8 cellular contexts compared by ENCODE assay signal in the genomic region with DNA sequence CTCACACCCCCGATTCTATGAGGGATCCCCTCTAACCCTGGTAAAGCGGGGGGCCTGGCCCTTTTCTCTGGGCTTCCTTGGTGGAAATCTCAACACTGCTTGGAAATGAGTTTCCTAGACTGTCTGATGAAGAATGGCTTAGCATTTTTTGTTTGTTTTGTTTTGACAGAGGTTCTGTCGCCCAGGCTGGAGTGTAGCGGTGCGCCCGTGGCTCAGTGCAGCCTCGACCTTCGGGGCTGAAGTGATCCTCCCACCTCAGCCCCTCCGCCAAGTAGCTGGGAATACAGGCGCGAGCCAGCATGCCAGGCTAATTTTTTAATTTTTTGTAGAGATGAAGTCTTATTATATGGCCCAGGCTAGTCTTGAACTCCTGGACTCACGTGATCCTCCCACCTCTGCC. TPM values are rescaled to one million over a fixed set of nuclear protein-coding genes. Genes with fewer than 3 reads are reported as not detected.
DNase-seq lines count a peak whose midpoint lies in the region; ATAC-seq and TF ChIP-seq lines count a peak whose summit lies in the region.

No MANE protein-coding gene starts in this region.

- no peak overlapping the region for H3K9ac ChIP-seq in muscle layer of colon (ENCODE audit: low read length)

- H3K27ac ChIP-seq in heart left ventricle, result peak overlapping the region in 1 of 12 donors; percentile 86
- H3K27ac ChIP-seq in muscle layer of colon (ENCODE audit: low read depth, low read length), result no peak overlapping the region
- peak overlapping the region; percentile 78 for H3K27ac ChIP-seq in vagina

- peaks cover 19% of the 10 kb centered on the region for H3K4me1 Mint-ChIP-seq in chondrocyte (ENCODE audit: low read depth)

- H3K4me3 Mint-ChIP-seq in chondrocyte (ENCODE audit: unreplicated experiment), result peak overlapping the region; percentile 74

- H3K27me3 ChIP-seq in heart left ventricle (peaks cover 2 to 69% (median 20%) of the 10 kb centered on the region in 9 donors), muscle layer of colon (ENCODE audit: control insufficient read depth in 1 of 2, insufficient read depth in 2 of 2, low read length in 2 of 2) (peaks cover 0 to 30% of the 10 kb centered on the region in 2 donors), vagina (no peaks in the 10 kb centered on the region)

- no peak overlapping the region for H3K27ac Mint-ChIP-seq in chondrocyte (ENCODE audit: unreplicated experiment)

- H3K36me3 Mint-ChIP-seq in chondrocyte (ENCODE audit: low read depth), result peaks cover 12% of the 10 kb centered on the region

- TF ChIP-seq POLR2A in heart left ventricle (IDR thresholded peaks at IDR 0.05) (no peak), vagina (IDR thresholded peaks at IDR 0.05) (no peak)

- H3K4me1 ChIP-seq in heart left ventricle (peaks cover 0 to 16% (median 4%) of the 10 kb centered on the region in 12 donors), muscle layer of colon (ENCODE audit: insufficient read depth, low read length) (peaks cover 4% of the 10 kb centered on the region), vagina (peaks cover 9% of the 10 kb centered on the region)

- TF ChIP-seq CTCF in heart left ventricle (IDR thresholded peaks at IDR 0.05) (no peak), chondrocyte (IDR thresholded peaks at IDR 0.05) (no peak), vagina (IDR thresholded peaks at IDR 0.05) (no peak)

- H3K9me3 Mint-ChIP-seq in chondrocyte (ENCODE audit: low read depth), result no peaks in the 10 kb centered on the region

- no peak for ATAC-seq in heart left ventricle
- no peak for ATAC-seq in left cardiac atrium
- ATAC-seq in HG03460 (IDR thresholded peaks at IDR 0.05; ENCODE audit: unreplicated experiment), result no peak
- ATAC-seq in GM18870 (IDR thresholded peaks at IDR 0.05; ENCODE audit: unreplicated experiment), result no peak

- H3K27me3 Mint-ChIP-seq in chondrocyte (ENCODE audit: low read depth), result peaks cover 14% of the 10 kb centered on the region

- H3K4me3 ChIP-seq in heart left ventricle (peak overlapping the region in 9 of 12 donors; percentile 48 to 74 (median 57)), muscle layer of colon (ENCODE audit: low read depth in 1 of 2, low read length in 2 of 2) (peak overlapping the region; percentile 33 to 51), vagina (peak overlapping the region; percentile 60 to 66)

- WGBS in heart left ventricle, 4 donors, result 66 to 81% (median 72%) methylated on average over 12 of the region's 12 CpGs

- intact Hi-C loops in heart left ventricle (cut with DNase I) (no loop called here), left cardiac atrium (cut with DNase I) (no loop called here), vagina (cut with DNase I) (no loop called here)

- no peaks in the 10 kb centered on the region for H3K36me3 ChIP-seq in heart left ventricle
- H3K36me3 ChIP-seq in muscle layer of colon (ENCODE audit: insufficient read depth, low read length), result no peaks in the 10 kb centered on the region
- no peaks in the 10 kb centered on the region for H3K36me3 ChIP-seq in vagina

- H3K9me3 ChIP-seq in heart left ventricle (no peaks in the 10 kb centered on the region), muscle layer of colon (ENCODE audit: low read length) (no peaks in the 10 kb centered on the region), vagina (no peaks in the 10 kb centered on the region)

- DNase-seq in heart left ventricle, result no peak
- DNase-seq in left cardiac atrium, result no peak
- no peak for DNase-seq in chondrocyte (ENCODE audit: low spot score)
- DNase-seq in vagina (ENCODE audit: extremely low spot score in 2 of 2), result no peak
- DNase-seq in HT-29 (ENCODE audit: low spot score), result no peak

RNA-seq across cellular contexts. Expression of a gene that starts 30.3 kb away (rescaled TPM):
- total RNA-seq in heart left ventricle (10 to 100 TPM in 1 of 9 donors, 1 to 10 TPM in 8; 1.1 to 17.1 (median 3.2) TPM), left cardiac atrium (10 to 100 TPM in 1 of 2 donors, 1 to 10 TPM in 1; 9.8 to 20.8 TPM), chondrocyte (9.1 to 14.4 TPM (median 11.2 TPM) in 3 replicates), vagina (50.3 TPM)
- 1 to 10 TPM; 1.2 to 2.1 TPM for polyA plus RNA-seq in heart left ventricle
- 13.9 and 14.2 TPM in 2 replicates for total RNA-seq in HT-29 (2014; rRNA removed; shearing (Covaris generic))
